In the genomic region with DNA sequence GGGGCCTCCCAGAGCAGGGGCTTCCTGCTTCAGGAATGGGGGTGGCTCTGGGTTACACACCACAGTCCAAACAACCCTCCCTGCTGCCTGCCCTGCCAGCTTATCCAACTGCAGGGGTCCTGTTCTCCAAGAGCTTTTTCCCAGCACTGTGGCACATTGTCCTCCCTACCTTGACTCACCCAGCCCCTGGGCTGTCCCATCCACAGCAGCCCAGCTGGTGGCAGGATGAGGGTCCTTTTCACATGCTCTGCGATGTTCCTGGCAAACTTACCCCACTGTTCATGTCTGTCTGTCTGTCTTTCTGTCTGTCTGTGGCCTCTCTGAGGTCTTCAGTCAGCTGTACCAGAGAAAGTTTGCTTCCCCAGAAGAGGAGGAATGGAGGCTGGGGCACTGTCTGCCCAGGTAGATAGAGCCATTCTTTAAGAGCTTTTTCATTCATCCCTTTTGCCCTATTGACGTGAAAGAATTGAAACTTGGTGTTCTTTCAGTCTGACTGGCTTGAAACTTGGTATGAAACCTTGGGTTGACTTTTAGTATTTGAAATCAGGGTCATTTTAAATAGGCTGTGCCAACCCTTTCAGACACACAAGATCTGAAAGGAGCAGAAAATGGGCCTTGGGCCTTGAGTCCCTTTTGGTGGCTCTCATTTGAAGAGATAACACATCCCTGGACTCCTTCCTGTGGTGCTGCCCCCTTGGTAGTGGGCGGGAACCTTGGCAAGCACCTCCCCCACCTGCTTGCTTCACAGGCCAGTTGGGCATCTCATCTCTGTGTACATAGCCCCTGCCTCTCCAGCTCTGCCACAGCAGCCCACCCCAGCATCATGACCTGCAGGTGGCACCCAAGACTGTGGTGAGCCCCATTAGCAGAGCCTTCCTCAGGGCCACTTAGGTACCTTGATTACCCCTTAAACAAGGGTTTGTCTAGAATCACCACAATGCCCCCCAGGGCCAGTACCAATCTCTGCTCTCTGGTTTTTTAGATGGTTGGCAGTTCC, we compare ENCODE assay signal across 9 cellular contexts.
DNase-seq lines count a peak whose midpoint lies in the region; ATAC-seq and TF ChIP-seq lines count a peak whose summit lies in the region.
"Had no signal": no experiment of that assay in that cellular context is flagged by ENCODE, and none has a peak within 500 bp of the region (broad histone marks: within the 10 kb centered on the region; RNA-seq: fewer than 3 reads in every experiment).

No MANE protein-coding gene starts in this region.

- H2AK5ac ChIP-seq in mesenchymal stem cell (ENCODE audit: low read length, severe bottlenecking) (no peak overlapping the region), neuronal stem cell (ENCODE audit: low read depth, low read length) (no peak overlapping the region)

- H3K4me2 ChIP-seq in mesenchymal stem cell (ENCODE audit: low read length, poor library complexity, severe bottlenecking) (no peak overlapping the region), neuronal stem cell (ENCODE audit: insufficient read depth, low read length, poor library complexity, severe bottlenecking) (no peak overlapping the region)

- H3K14ac ChIP-seq in mesenchymal stem cell (ENCODE audit: low read length in 2 of 2) (no peak overlapping the region), neuronal stem cell (ENCODE audit: low read length) (no peak overlapping the region)

- TF ChIP-seq POLR2A in NB4 (IDR thresholded peaks at IDR 0.05; ENCODE audit: extremely low read depth, insufficient read length) = no peak

- H3K23ac ChIP-seq in mesenchymal stem cell (ENCODE audit: low read length in 2 of 2) = no peak overlapping the region
- no peak overlapping the region for H3K23ac ChIP-seq in neuronal stem cell (ENCODE audit: low read depth, low read length, poor library complexity)

- H3K9me3 Mint-ChIP-seq in activated naive CD4-positive, alpha-beta T cell treated with anti-CD3 and anti-CD28 coated beads, Interleukin-2, amount 50 U/mL, for 72 hours = no peaks in the 10 kb centered on the region

- no peak overlapping the region for H3K27ac ChIP-seq in mesenchymal stem cell (ENCODE audit: low read length, poor library complexity, severe bottlenecking)
- no peak overlapping the region for H3K27ac ChIP-seq in neuronal stem cell (replicated peaks; ENCODE audit: low read length)

- peak; percentile 84 to 85 for ATAC-seq in activated naive CD4-positive, alpha-beta T cell treated with anti-CD3 and anti-CD28 coated beads, Interleukin-2, amount 50 U/mL, for 72 hours
- ATAC-seq in GM18502 (IDR thresholded peaks at IDR 0.05; ENCODE audit: poor library complexity, unreplicated experiment) = no peak

- H3K36me3 ChIP-seq in mesenchymal stem cell (ENCODE audit: control insufficient read depth in 1 of 2, insufficient read depth in 2 of 2, low read depth in 1 of 2, low read length in 2 of 2) = peaks cover 33 to 61% of the 10 kb centered on the region in 2 experiments
- H3K36me3 ChIP-seq in neuronal stem cell (replicated peaks in 1 of 2; ENCODE audit: control insufficient read depth in 2 of 2, insufficient read depth in 2 of 2, low read length in 2 of 2) = peaks cover 15 to 75% of the 10 kb centered on the region in 2 donors

- peak; percentile 15 for TF ChIP-seq CTCF in NB4 (IDR thresholded peaks at IDR 0.05; ENCODE audit: low read depth, low read length)

- H2BK12ac ChIP-seq in mesenchymal stem cell (ENCODE audit: low read length in 2 of 2) (no peak overlapping the region), neuronal stem cell (ENCODE audit: low read length) (no peak overlapping the region)

- no peak overlapping the region for H4K91ac ChIP-seq in mesenchymal stem cell (ENCODE audit: low read length)
- no peak overlapping the region for H4K91ac ChIP-seq in neuronal stem cell (ENCODE audit: low read depth, low read length, poor library complexity)

- 93% methylated on average over 3 of the region's 3 CpGs for WGBS in mesenchymal stem cell
- WGBS in neuronal stem cell (ENCODE audit: extremely low coverage in 2 of 2, insufficient read length in 2 of 2, insufficient replicate concordance in 1 of 2), 2 donors = no CpG with 5 or more reads among the region's 3 CpGs

- no peak overlapping the region for H2BK15ac ChIP-seq in mesenchymal stem cell (ENCODE audit: low read depth, poor library complexity, severe bottlenecking)
- no peak overlapping the region for H2BK15ac ChIP-seq in neuronal stem cell (ENCODE audit: low read length)

- no peak overlapping the region for H2BK5ac ChIP-seq in mesenchymal stem cell (ENCODE audit: low read depth, low read length, poor library complexity, severe bottlenecking)
- no peak overlapping the region for H2BK5ac ChIP-seq in neuronal stem cell (ENCODE audit: low read length)

- H3K36me3 Mint-ChIP-seq in activated naive CD4-positive, alpha-beta T cell treated with anti-CD3 and anti-CD28 coated beads, Interleukin-2, amount 50 U/mL, for 72 hours = peaks cover 15 to 21% of the 10 kb centered on the region in 2 donors

- H3K4me3 ChIP-seq in NB4 (ENCODE audit: low read depth, low read length) = no peak overlapping the region
- no peak overlapping the region for H3K4me3 ChIP-seq in mesenchymal stem cell (ENCODE audit: insufficient read depth in 1 of 2, low read depth in 1 of 2, low read length in 2 of 2)
- peak overlapping the region in 1 of 2 donors; percentile 7 for H3K4me3 ChIP-seq in neuronal stem cell (ENCODE audit: low read length in 2 of 2)

- H2BK120ac ChIP-seq in mesenchymal stem cell (ENCODE audit: low read depth, low read length) = no peak overlapping the region
- H2BK120ac ChIP-seq in neuronal stem cell (ENCODE audit: low read depth, low read length) = no peak overlapping the region

- H4K8ac ChIP-seq in mesenchymal stem cell (ENCODE audit: low read length) (no peak overlapping the region), neuronal stem cell (ENCODE audit: low read depth, low read length) (no peak overlapping the region)

- no peak overlapping the region for H3K4ac ChIP-seq in mesenchymal stem cell (ENCODE audit: low read depth in 1 of 2, low read length in 2 of 2)
- no peak overlapping the region for H3K4ac ChIP-seq in neuronal stem cell (ENCODE audit: low read length)

- H3K9me3 ChIP-seq in mesenchymal stem cell (ENCODE audit: control insufficient read depth, low read length) (peaks cover 2% of the 10 kb centered on the region), neuronal stem cell (replicated peaks in 1 of 2; ENCODE audit: control insufficient read depth in 2 of 2, insufficient read depth in 1 of 2, low read depth in 1 of 2, low read length in 2 of 2) (peaks cover 2 to 11% of the 10 kb centered on the region in 2 donors)

- peaks cover 2% of the 10 kb centered on the region for H3K4me1 ChIP-seq in mesenchymal stem cell (ENCODE audit: control insufficient read depth, insufficient read depth, low read depth, low read length)
- H3K4me1 ChIP-seq in neuronal stem cell (ENCODE audit: control insufficient read depth in 2 of 2, insufficient read depth in 1 of 2, low read depth in 1 of 2, low read length in 2 of 2) = peaks cover 0 to 5% of the 10 kb centered on the region in 2 donors

- no peak overlapping the region for H2AFZ ChIP-seq in mesenchymal stem cell (ENCODE audit: low read depth, low read length)
- H2AFZ ChIP-seq in neuronal stem cell (ENCODE audit: low read length) = no peak overlapping the region

- H3K18ac ChIP-seq in mesenchymal stem cell (ENCODE audit: low read depth in 1 of 2, low read length in 2 of 2) = no peak overlapping the region
- no peak overlapping the region for H3K18ac ChIP-seq in neuronal stem cell (ENCODE audit: low read length)

- H3K9ac ChIP-seq in mesenchymal stem cell (ENCODE audit: low read length) (peak overlapping the region; percentile 49), neuronal stem cell (ENCODE audit: low read depth, low read length, poor library complexity) (no peak overlapping the region)

- H3K27ac Mint-ChIP-seq in activated naive CD4-positive, alpha-beta T cell treated with anti-CD3 and anti-CD28 coated beads, Interleukin-2, amount 50 U/mL, for 72 hours = peak overlapping the region; percentile 88 to 89
- H3K27ac Mint-ChIP-seq: activated naive CD4-positive, alpha-beta T cell treated with anti-CD3 and anti-CD28 coated beads, Interleukin-2, amount 50 U/mL, for 24 hours had no signal

- peak; percentile 30 for DNase-seq in CD1c-positive myeloid dendritic cell (ENCODE audit: extremely low spot score)
- peak; percentile 41 for DNase-seq in NB4 (ENCODE audit: low read depth)
- peak in 1 of 2 donors; percentile 12 for DNase-seq in activated naive CD4-positive, alpha-beta T cell treated with anti-CD3 and anti-CD28 coated beads, Interleukin-2, amount 50 U/mL, for 72 hours (ENCODE audit: low spot score in 2 of 2)
- DNase-seq in mesenchymal stem cell = peak; percentile 19
- no peak for DNase-seq in cerebellar nuclear complex (lab: John Stamatoyannopoulos, UW)
- DNase-seq in neuronal stem cell (ENCODE audit: low spot score) = no peak
- no peak for DNase-seq in NCI-H226

- H3K79me1 ChIP-seq in mesenchymal stem cell (replicated peaks; ENCODE audit: low read length, poor library complexity, severe bottlenecking) (peaks cover 1% of the 10 kb centered on the region), neuronal stem cell (ENCODE audit: low read depth, low read length) (no peaks in the 10 kb centered on the region)

- H3K27me3 ChIP-seq in mesenchymal stem cell (ENCODE audit: control insufficient read depth in 1 of 2, insufficient read depth in 1 of 2, low read length in 2 of 2) (no peaks in the 10 kb centered on the region), neuronal stem cell (ENCODE audit: control insufficient read depth in 3 of 3, insufficient read depth in 3 of 3, low read depth in 1 of 3, low read length in 3 of 3) (no peaks in the 10 kb centered on the region)

Comparison
In these comparisons a context has a peak if more than half of its experiments do, and no peak if none do; other contexts are left out.
1. DNase-seq: peak in CD1c-positive myeloid dendritic cell (single experiment), NB4 (single experiment) and mesenchymal stem cell (single experiment); none in cerebellar nuclear complex (0 of 2), neuronal stem cell (single experiment) and NCI-H226 (single experiment).